In the genomic region with DNA sequence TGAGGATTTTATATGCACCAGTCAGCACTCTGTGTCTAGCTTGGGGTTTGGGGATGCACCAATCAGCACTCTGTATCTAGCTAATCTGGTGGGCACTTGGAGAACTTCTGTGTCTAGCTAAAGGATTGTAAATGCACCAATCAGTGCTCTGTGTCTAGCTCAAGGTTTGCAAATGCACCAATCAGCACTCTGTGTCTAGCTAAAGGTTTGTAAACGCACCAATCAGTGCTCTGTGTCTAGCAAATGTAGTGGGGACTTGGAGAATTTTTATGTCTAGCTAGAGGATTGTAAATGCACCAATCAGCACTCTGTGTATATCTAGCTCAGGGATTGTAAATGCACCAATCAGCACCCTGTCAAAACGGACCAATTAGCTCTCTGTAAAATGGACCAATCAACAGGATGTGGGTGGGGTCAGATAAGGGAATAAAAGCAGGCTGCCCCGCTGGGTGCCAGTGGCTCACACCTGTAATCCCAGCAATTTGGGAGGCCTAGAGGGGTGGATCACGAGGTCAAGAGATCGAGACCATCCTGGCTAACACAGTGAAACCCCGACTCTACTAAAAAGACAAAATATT, we compare ENCODE assay signal across 7 cellular contexts. TPM values are rescaled to one million over a fixed set of nuclear protein-coding genes. Genes with fewer than 3 reads are reported as not detected.
DNase-seq lines count a peak whose midpoint lies in the region; ATAC-seq and TF ChIP-seq lines count a peak whose summit lies in the region.
"Not testable (repeated sequence)": the region's sequence is repeated elsewhere in the genome, so short reads cannot be mapped to it uniquely, and the experiment has no call there.

No MANE protein-coding gene starts in this region.

- peak overlapping the region; percentile 65 for H3K4me3 Mint-ChIP-seq in activated CD4-positive, alpha-beta T cell treated with anti-CD3 and anti-CD28 coated beads, Interleukin-2, amount 10 ng/mL, durations not matched to agents 7 days and 5 days
- peak overlapping the region; percentile 59 for H3K4me3 Mint-ChIP-seq in activated T-helper 17 cell treated with anti-CD3 and anti-CD28 coated beads, Interleukin-2, amount 50 U/mL, for 72 hours
- H3K4me3 Mint-ChIP-seq in brain (peak overlapping the region; percentile 68 to 78 (median 73)), immature natural killer cell (peak overlapping the region; percentile 55 to 80 (median 60)), nephron progenitor cell (peak overlapping the region; percentile 74)

- not testable (repeated sequence) for TF ChIP-seq CTCF in Panc1 (IDR thresholded peaks at IDR 0.05); brain (conservative IDR thresholded peaks at IDR 0.05); nephron progenitor cell (IDR thresholded peaks at IDR 0.05)

- H3K27ac ChIP-seq in Panc1 (ENCODE audit: low read length), result not testable (repeated sequence)

- H3K9me3 ChIP-seq in ES-I3 (ENCODE audit: control insufficient read depth, insufficient read depth, low read length); Panc1 (ENCODE audit: control insufficient read depth, insufficient read depth, low read depth, low read length): not testable (repeated sequence)

- not testable (repeated sequence) for H3K27me3 ChIP-seq in Panc1 (ENCODE audit: control insufficient read depth, insufficient read depth, low read length)

- BruUV-seq in Panc1 (replicated peaks; lab: Mats Ljungman, UMichigan), result not testable (repeated sequence)

- not testable (repeated sequence) for DNase-seq in Panc1 (ENCODE audit: low read depth, low spot score); activated CD4-positive, alpha-beta T cell treated with anti-CD3 and anti-CD28 coated beads, Interleukin-2, amount 10 ng/mL, durations not matched to agents 7 days and 5 days; immature natural killer cell; nephron progenitor cell

- H3K36me3 ChIP-seq in ES-I3 (ENCODE audit: insufficient read depth, low read length), result peaks cover 21% of the 10 kb centered on the region
- H3K36me3 ChIP-seq in Panc1 (ENCODE audit: control insufficient read depth, insufficient read depth, low read length), result not testable (repeated sequence)

- intact Hi-C loops in Panc1 (cut with micrococcal nuclease; ENCODE audit: unreplicated experiment), result not testable (repeated sequence)

- peak overlapping the region; percentile 72 for H3K27ac Mint-ChIP-seq in activated CD4-positive, alpha-beta T cell treated with anti-CD3 and anti-CD28 coated beads, Interleukin-2, amount 10 ng/mL, durations not matched to agents 7 days and 5 days
- not testable (repeated sequence) for H3K27ac Mint-ChIP-seq in activated T-helper 17 cell treated with anti-CD3 and anti-CD28 coated beads, Interleukin-2, amount 50 U/mL, for 72 hours; nephron progenitor cell
- H3K27ac Mint-ChIP-seq in brain (peak overlapping the region in 1 of 5 experiments; percentile 88), immature natural killer cell (peak overlapping the region in 4 of 6 donors; percentile 77 to 86 (median 82))

- H3K4me1 ChIP-seq in ES-I3 (ENCODE audit: insufficient read depth, low read length); Panc1 (ENCODE audit: control insufficient read depth, insufficient read depth, low read length): not testable (repeated sequence)

- CTCF ChIA-PET in Panc1 (lab: Charles Lee), result interaction anchor here (0.6 kb wide), 1 partner anchor 82 kb away, joined by 4 read pairs; no protein-coding TSS in a partner anchor
- CTCF ChIA-PET in activated CD4-positive, alpha-beta T cell treated with anti-CD3 and anti-CD28 coated beads, Interleukin-2, amount 10 ng/mL, durations not matched to agents 7 days and 5 days (lab: Charles Lee), result interaction anchor here (1.9 kb wide), 1 partner anchor 13 kb away, joined by 7 read pairs; no protein-coding TSS in a partner anchor

- peaks cover 35% of the 10 kb centered on the region for H3K4me1 Mint-ChIP-seq in activated CD4-positive, alpha-beta T cell treated with anti-CD3 and anti-CD28 coated beads, Interleukin-2, amount 10 ng/mL, durations not matched to agents 7 days and 5 days
- not testable (repeated sequence) for H3K4me1 Mint-ChIP-seq in activated T-helper 17 cell treated with anti-CD3 and anti-CD28 coated beads, Interleukin-2, amount 50 U/mL, for 72 hours
- peaks cover 44% of the 10 kb centered on the region for H3K4me1 Mint-ChIP-seq in brain
- H3K4me1 Mint-ChIP-seq in immature natural killer cell, result peaks cover 30 to 33% of the 10 kb centered on the region in 2 donors
- H3K4me1 Mint-ChIP-seq in nephron progenitor cell, result peaks cover 29% of the 10 kb centered on the region

- POLR2A ChIA-PET in Panc1 (lab: Charles Lee), result interaction anchor here (0.6 kb wide), 1 partner anchor 104 kb away, joined by 5 read pairs; no protein-coding TSS in a partner anchor
- POLR2A ChIA-PET in activated CD4-positive, alpha-beta T cell treated with anti-CD3 and anti-CD28 coated beads, Interleukin-2, amount 10 ng/mL, durations not matched to agents 7 days and 5 days (lab: Charles Lee), result not testable (repeated sequence)

- not testable (repeated sequence) for H3K27me3 Mint-ChIP-seq in activated CD4-positive, alpha-beta T cell treated with anti-CD3 and anti-CD28 coated beads, Interleukin-2, amount 10 ng/mL, durations not matched to agents 7 days and 5 days; activated T-helper 17 cell treated with anti-CD3 and anti-CD28 coated beads, Interleukin-2, amount 50 U/mL, for 72 hours; brain; immature natural killer cell (ENCODE audit: low read depth in 3 of 3); nephron progenitor cell (ENCODE audit: low read depth, poor library complexity)

- ATAC-seq in Panc1; activated T-helper 17 cell treated with anti-CD3 and anti-CD28 coated beads, Interleukin-2, amount 50 U/mL, for 72 hours (replicated peaks): not testable (repeated sequence)

- peak overlapping the region; percentile 83 to 91; a peak in 3 of 4 replicates for H3K4me3 ChIP-seq in Panc1 (ENCODE audit: low read depth in 2 of 2, low read length in 2 of 2)

- peak overlapping the region; percentile 95; the same call in 1 of the 2 replicates for H3K9ac ChIP-seq in ES-I3 (ENCODE audit: low read depth, low read length)

- peaks cover 29% of the 10 kb centered on the region for H3K36me3 Mint-ChIP-seq in activated CD4-positive, alpha-beta T cell treated with anti-CD3 and anti-CD28 coated beads, Interleukin-2, amount 10 ng/mL, durations not matched to agents 7 days and 5 days (ENCODE audit: low read depth)
- peaks cover 63% of the 10 kb centered on the region for H3K36me3 Mint-ChIP-seq in activated T-helper 17 cell treated with anti-CD3 and anti-CD28 coated beads, Interleukin-2, amount 50 U/mL, for 72 hours (ENCODE audit: low read depth)
- H3K36me3 Mint-ChIP-seq in brain, result peaks cover 25% of the 10 kb centered on the region
- H3K36me3 Mint-ChIP-seq in immature natural killer cell, result not testable (repeated sequence)
- peaks cover 17% of the 10 kb centered on the region for H3K36me3 Mint-ChIP-seq in nephron progenitor cell (ENCODE audit: low read depth)

- not testable (repeated sequence) for H3K9me3 Mint-ChIP-seq in activated CD4-positive, alpha-beta T cell treated with anti-CD3 and anti-CD28 coated beads, Interleukin-2, amount 10 ng/mL, durations not matched to agents 7 days and 5 days; activated T-helper 17 cell treated with anti-CD3 and anti-CD28 coated beads, Interleukin-2, amount 50 U/mL, for 72 hours; brain; immature natural killer cell; nephron progenitor cell

- in situ Hi-C loops in Panc1 (cut with HindIII; ENCODE audit: low pct_unique_long_range_greater_than_20kb, low sequenced_read_pairs), result not testable (repeated sequence)

RNA-seq across cellular contexts. Expression of gene BRCA1, which starts 2.2 kb away (rescaled TPM):
- 29.9 TPM for total RNA-seq in Panc1 (2021; ENCODE audit: unreplicated experiment)
- 11.2 TPM for polyA plus RNA-seq in Panc1 (2012; ENCODE audit: insufficient read length)
- 10 to 100 TPM; 67.4 to 76.0 TPM for total RNA-seq in activated CD4-positive, alpha-beta T cell treated with anti-CD3 and anti-CD28 coated beads, Interleukin-2, amount 10 ng/mL, durations not matched to agents 7 days and 5 days
- 10 to 100 TPM; 80.3 to 93.4 TPM for total RNA-seq in activated T-helper 17 cell treated with anti-CD3 and anti-CD28 coated beads, Interleukin-2, amount 50 U/mL, for 72 hours
- 10.1 TPM for polyA plus RNA-seq in brain (ENCODE audit: insufficient read depth, low read depth, low replicate concordance)
- polyA plus RNA-seq in immature natural killer cell, result 1 to 10 TPM; 1.1 to 7.2 (median 5.8) TPM

RNA-seq across cellular contexts. Expression of gene NBR1, which starts 43.6 kb away (rescaled TPM):
- total RNA-seq in Panc1 (2021; ENCODE audit: unreplicated experiment), result 36.6 TPM
- polyA plus RNA-seq in Panc1 (2012; ENCODE audit: insufficient read length), result 29.5 TPM
- 10 to 100 TPM; 53.9 to 54.3 TPM for total RNA-seq in activated CD4-positive, alpha-beta T cell treated with anti-CD3 and anti-CD28 coated beads, Interleukin-2, amount 10 ng/mL, durations not matched to agents 7 days and 5 days
- total RNA-seq in activated T-helper 17 cell treated with anti-CD3 and anti-CD28 coated beads, Interleukin-2, amount 50 U/mL, for 72 hours, result 10 to 100 TPM; 47.2 to 83.1 TPM
- 94.1 TPM for polyA plus RNA-seq in brain (ENCODE audit: insufficient read depth, low read depth, low replicate concordance)
- 10 to 100 TPM; 59.3 to 96.7 (median 78.5) TPM for polyA plus RNA-seq in immature natural killer cell
